Comparison of ENCODE assay signal across 10 cellular contexts in the genomic region with DNA sequence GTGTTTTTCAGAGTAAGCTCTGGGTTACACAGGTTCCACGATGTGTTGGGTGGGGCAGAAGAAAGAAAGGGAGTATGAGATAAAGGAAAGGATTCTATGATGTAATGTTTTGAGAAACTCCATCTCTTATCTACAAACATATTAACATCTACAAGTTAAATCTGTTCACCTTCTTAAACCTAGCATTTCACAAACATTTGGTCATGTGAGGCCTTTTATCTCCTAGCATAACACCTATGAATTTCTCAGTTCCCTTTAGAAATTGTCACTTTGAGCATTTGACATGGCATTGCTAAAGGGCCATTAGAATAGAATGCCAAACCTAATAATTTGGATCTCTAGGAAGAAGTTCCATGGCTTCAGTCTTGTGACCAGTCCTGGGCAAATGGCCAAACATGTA.
"Had no signal": no experiment of that assay in that cellular context is flagged by ENCODE, and none has a peak within 500 bp of the region (broad histone marks: within the 10 kb centered on the region; RNA-seq: fewer than 3 reads in every experiment).

No MANE protein-coding gene starts in this region.

- FAIRE-seq: HTR-8/SVneo, K562 had no signal

- DNase-seq: GM23248, GOT3, H7, HFFc6, IMR-90, Kasumi-1, KG1 had no signal

- ATAC-seq: HCT116, K562 had no signal
